In genomic region chr12:119877639-119877948, GRCh38 we compare ENCODE assay signal across 8 cellular contexts. TPM values are rescaled to one million over a fixed set of nuclear protein-coding genes. Genes with fewer than 3 reads are reported as not detected.
DNase-seq lines count a peak whose midpoint lies in the region; ATAC-seq, FAIRE-seq and TF ChIP-seq lines count a peak whose summit lies in the region.

No MANE protein-coding gene starts in this region.

- H3K27ac ChIP-seq in BLaER1 treated with 17β-estradiol and CSF1 and Interleukin-3, amounts not matched to agents 10 nM and 100 nM: peak overlapping the region in 8 of 11 experiments; percentile 47 to 92 (median 83); a peak in 10 of 22 replicates
- H3K27ac ChIP-seq in GM12878 (ENCODE audit: control insufficient read depth, insufficient read depth): peak overlapping the region; percentile 32; the same call in 1 of the 2 replicates
- H3K27ac ChIP-seq in muscle layer of duodenum (ENCODE audit: low read length): no peak overlapping the region

- POLR2A ChIA-PET in GM12878 (lab: Charles Lee): interaction anchor here (0.6 kb wide), 1 partner anchor 297 kb away, joined by 5 read pairs; no protein-coding TSS in a partner anchor

- TF ChIP-seq EP300 in GM12878 (IDR thresholded peaks at IDR 0.05; ENCODE audit: borderline replicate concordance in 1 of 2, control insufficient read depth in 1 of 2, low read depth in 2 of 2, low read length in 2 of 2): no peak

- ATAC-seq in HG02623 (IDR thresholded peaks at IDR 0.05; ENCODE audit: unreplicated experiment): peak; percentile 25
- peak; percentile 77 for ATAC-seq in GM12878
- no peak for ATAC-seq in HG03520 (IDR thresholded peaks at IDR 0.05; ENCODE audit: unreplicated experiment)

- SMC1A ChIA-PET in GM12878 (lab: Charles Lee; ENCODE audit: uncharacterized antibody, unreplicated experiment): no interaction called here

- peaks cover 12 to 24% (median 19%) of the 10 kb centered on the region in 10 experiments for H3K4me1 ChIP-seq in BLaER1 treated with 17β-estradiol and CSF1 and Interleukin-3, amounts not matched to agents 10 nM and 100 nM
- H3K4me1 ChIP-seq in GM12878 (ENCODE audit: control insufficient read depth, insufficient read depth, low read length) (no peaks in the 10 kb centered on the region), muscle layer of duodenum (ENCODE audit: control insufficient read depth in 1 of 2, insufficient read depth in 2 of 2, low read length in 2 of 2) (peaks cover 0 to 8% of the 10 kb centered on the region in 2 donors)

- BruUV-seq in GM12878 (replicated peaks; lab: Mats Ljungman, UMichigan): no TSS peak

- H3K9me3 ChIP-seq in BLaER1 treated with 17β-estradiol and CSF1 and Interleukin-3, amounts not matched to agents 10 nM and 100 nM (replicated peaks in 1 of 11): no peaks in the 10 kb centered on the region
- H3K9me3 ChIP-seq in GM12878 (replicated peaks; ENCODE audit: control insufficient read depth, insufficient read depth, low read length): no peaks in the 10 kb centered on the region
- no peaks in the 10 kb centered on the region for H3K9me3 ChIP-seq in muscle layer of duodenum (ENCODE audit: control insufficient read depth in 1 of 2, low read length in 2 of 2)

- peak overlapping the region; percentile 80 to 92 (median 87) for H3K4me2 ChIP-seq in BLaER1 treated with 17β-estradiol and CSF1 and Interleukin-3, amounts not matched to agents 10 nM and 100 nM
- peak overlapping the region; percentile 53 for H3K4me2 ChIP-seq in GM12878 (ENCODE audit: control insufficient read depth, insufficient read depth)

- peak overlapping the region in 9 of 11 experiments; percentile 80 to 93 (median 87); a peak in 15 of 22 replicates for H3K9ac ChIP-seq in BLaER1 treated with 17β-estradiol and CSF1 and Interleukin-3, amounts not matched to agents 10 nM and 100 nM
- peak overlapping the region; percentile 89 for H3K9ac ChIP-seq in GM12878 (ENCODE audit: control insufficient read depth, insufficient read depth, low read length)

- H4K20me1 ChIP-seq in BLaER1 treated with 17β-estradiol and CSF1 and Interleukin-3, amounts not matched to agents 10 nM and 100 nM: no peaks in the 10 kb centered on the region; a peak in 1 of 22 replicates
- no peaks in the 10 kb centered on the region for H4K20me1 ChIP-seq in GM12878 (ENCODE audit: control insufficient read depth, insufficient read depth)

- no peak for TF ChIP-seq RAD21 in GM12878 (IDR thresholded peaks at IDR 0.05; ENCODE audit: insufficient read depth, low read depth, low read length)

- no peak for DNase-seq in GM12878 (ENCODE audit: low read depth, low spot score)
- no peak for DNase-seq in NOMO-1 (lab: John Stamatoyannopoulos, UW; ENCODE audit: unreplicated experiment in 2 of 2)
- DNase-seq in NCI-H226: no peak
- DNase-seq in SIG-M5 treated with dmso at 0.1 percent for 504 hours (lab: John Stamatoyannopoulos, UW; ENCODE audit: unreplicated experiment): no peak

- no peaks in the 10 kb centered on the region for H3K27me3 ChIP-seq in BLaER1 treated with 17β-estradiol and CSF1 and Interleukin-3, amounts not matched to agents 10 nM and 100 nM
- no peaks in the 10 kb centered on the region for H3K27me3 ChIP-seq in GM12878 (replicated peaks in 1 of 2; ENCODE audit: control insufficient read depth in 2 of 2, insufficient read depth in 2 of 2, low read length in 1 of 2)
- H3K27me3 ChIP-seq in muscle layer of duodenum (ENCODE audit: low read depth, low read length): no peaks in the 10 kb centered on the region

- peaks cover 0 to 35% (median 31%) of the 10 kb centered on the region in 11 experiments; a peak in 20 of 22 replicates for H3K36me3 ChIP-seq in BLaER1 treated with 17β-estradiol and CSF1 and Interleukin-3, amounts not matched to agents 10 nM and 100 nM
- peaks cover 0 to 3% of the 10 kb centered on the region in 2 experiments; a peak in 3 of 4 replicates for H3K36me3 ChIP-seq in GM12878 (ENCODE audit: control insufficient read depth in 2 of 2, insufficient read depth in 2 of 2, low read length in 1 of 2)
- no peaks in the 10 kb centered on the region for H3K36me3 ChIP-seq in muscle layer of duodenum (ENCODE audit: control insufficient read depth in 1 of 2, insufficient read depth in 2 of 2, low read length in 2 of 2)

- intact Hi-C loops in GM12878 (cut with micrococcal nuclease; ENCODE audit: unreplicated experiment): no loop called here

- TF ChIP-seq CTCF in GM12878 (IDR thresholded peaks at IDR 0.05 in 2 of 3, conservative IDR thresholded peaks at IDR 0.05 in 1 of 3; ENCODE audit: control insufficient read depth in 2 of 3, extremely low read depth in 1 of 3, insufficient read depth in 1 of 3, low read depth in 3 of 3, low read length in 3 of 3): no peak

- RAD21 ChIA-PET in GM12878 (lab: Charles Lee; ENCODE audit: unreplicated experiment): no interaction called here

- CTCF ChIA-PET in GM12878 (lab: Yijun Ruan, JAX): interaction anchor here (1.0 kb wide), 1 partner anchor 216 kb away, joined by 3 read pairs; no protein-coding TSS in a partner anchor

- H2AFZ ChIP-seq in GM12878 (ENCODE audit: control insufficient read depth, low read depth, low read length): peak overlapping the region; percentile 98

- TF ChIP-seq POLR2A in GM12878 (IDR thresholded peaks at IDR 0.05; ENCODE audit: low read depth, low read length): no peak

- in situ Hi-C loops in GM12878 (cut with MboI): no loop called here

- H3K79me2 ChIP-seq in GM12878 (ENCODE audit: control insufficient read depth, insufficient read depth, low read length): peaks cover 7% of the 10 kb centered on the region

- FAIRE-seq in GM12878 (lab: Jason Lieb, UNC): no peak

- H3K4me3 ChIP-seq in BLaER1 treated with 17β-estradiol and CSF1 and Interleukin-3, amounts not matched to agents 10 nM and 100 nM: peak overlapping the region; percentile 85 to 99 (median 96)
- peak overlapping the region; percentile 90 for H3K4me3 ChIP-seq in GM12878
- peak overlapping the region; percentile 63 to 99 for H3K4me3 ChIP-seq in muscle layer of duodenum (ENCODE audit: low read depth in 1 of 2, low read length in 2 of 2)

- WGBS in GM12878 (ENCODE audit: insufficient coverage, insufficient replicate concordance, low lambda C conversion rate, missing lambda C conversion rate): 14% methylated on average over 4 of the region's 4 CpGs

TF ChIP-seq in GM12878, 131 proteins besides CTCF, POLR2A, EP300 and RAD21:
- TF ChIP-seq STAT3 (IDR thresholded peaks at IDR 0.05; ENCODE audit: low read depth, low read length) (no peak), IKZF2 (IDR thresholded peaks at IDR 0.05) (peak in 1 of 2 experiments; percentile 9; a peak in 1 of 4 replicates)

RNA-seq across cellular contexts. Expression of gene CIT, which starts 0.5 kb away (rescaled TPM):
- total RNA-seq in GM12878 (2013; cell fraction: nucleolus; rRNA removed): 114 and 127 TPM in 2 replicates
- 15.0 and 21.2 TPM in 2 replicates for total RNA-seq in GM12878 (2014; rRNA removed)
- 14.0 and 14.5 TPM in 2 replicates for total RNA-seq in GM12878 (2014; rRNA removed; fragmentation: Illumina TruSeq; extraction: Trizol)
- 35.7 and 38.2 TPM in 2 replicates for total RNA-seq in GM12878 (2021)
- polyA plus RNA-seq in GM12878 (2011; ENCODE audit: low read depth): 7.4 TPM
- polyA plus RNA-seq in GM12878 (2011; rRNA removed): 17.0 and 22.0 TPM in 2 replicates
- 17.1 and 17.4 TPM in 2 replicates for polyA plus RNA-seq in GM12878 (2011; cell fraction: cytosol; rRNA removed)
- polyA plus RNA-seq in GM12878 (2011; cell fraction: nucleus; rRNA removed): 55.6 and 64.8 TPM in 2 replicates
- 11.4 and 11.6 TPM in 2 replicates for polyA plus RNA-seq in GM12878 (2012)
- polyA plus RNA-seq in GM12878 (2014; fragmentation: Illumina TruSeq; extraction: Trizol): 13.7 and 14.8 TPM in 2 replicates
- 1 to 10 TPM; 1.0 to 1.8 TPM for polyA plus RNA-seq in GM12878 (2014; fragmentation: Nextera tagmentation; extraction: Ambion mirVana)
- polyA plus RNA-seq in GM12878 (2014; rRNA removed): 18.6 and 24.1 TPM in 2 replicates
- polyA plus RNA-seq in GM12878 (2016; fragmentation: Nextera tagmentation; extraction: Ambion mirVana): 10 to 100 TPM; 12.9 to 17.9 TPM
- polyA minus RNA-seq in GM12878 (2011; rRNA and poly(A)+ RNA removed): 41.1 and 47.0 TPM in 2 replicates
- 13.9 and 20.6 TPM in 2 replicates for polyA minus RNA-seq in GM12878 (2011; cell fraction: cytosol; rRNA and poly(A)+ RNA removed)
- polyA minus RNA-seq in GM12878 (2011; cell fraction: nucleus; rRNA and poly(A)+ RNA removed): 34.3 and 57.8 TPM in 2 replicates
